Comparison of ENCODE assay signal across 33 cellular contexts in genomic region chr7:111433426-111433825, GRCh38.
A peak's percentile ranks its signal among the peaks of the same experiment; 100 is the strongest.
DNase-seq lines count a peak whose midpoint lies in the region; ATAC-seq, FAIRE-seq and TF ChIP-seq lines count a peak whose summit lies in the region.
"Had no signal": no experiment of that assay in that cellular context is flagged by ENCODE, and none has a peak within 500 bp of the region (broad histone marks: within the 10 kb centered on the region; RNA-seq: fewer than 3 reads in every experiment).

No MANE protein-coding gene starts in this region.

- 56% methylated on average over 2 of the region's 2 CpGs for WGBS in K562 (ENCODE audit: insufficient coverage, low coverage, missing lambda C conversion rate)

- TF ChIP-seq POLR2A in K562 (conservative IDR thresholded peaks at IDR 0.05): no peak

- H2AFZ ChIP-seq in Karpas-422 (ENCODE audit: low read length) (no peak overlapping the region), K562 (ENCODE audit: low read depth, low read length) (no peak overlapping the region)

- H3K9ac ChIP-seq in Karpas-422 (ENCODE audit: low read length) (no peak overlapping the region), K562 (ENCODE audit: insufficient read depth in 1 of 2, low read depth in 2 of 2, low read length in 2 of 2) (no peak overlapping the region)
- H3K9ac ChIP-seq: BLaER1; BLaER1 treated with 17β-estradiol and CSF1 and Interleukin-3, amounts not matched to agents 10 nM and 100 nM had no signal

- H3K79me2 ChIP-seq in Karpas-422 (ENCODE audit: low read length) (no peaks in the 10 kb centered on the region), K562 (ENCODE audit: control insufficient read depth, insufficient read depth, low read length) (peaks cover 15% of the 10 kb centered on the region; the same call in 2 of the 3 replicates)

- H3K27me3 ChIP-seq in Karpas-422 (ENCODE audit: low read length): no peaks in the 10 kb centered on the region
- H3K27me3 ChIP-seq in K562 (ENCODE audit: control insufficient read depth in 2 of 2, insufficient read depth in 2 of 2, low read length in 2 of 2): no peaks in the 10 kb centered on the region
- H3K27me3 ChIP-seq: BE2C; BLaER1; BLaER1 treated with 17β-estradiol and CSF1 and Interleukin-3, amounts not matched to agents 10 nM and 100 nM had no signal

- FAIRE-seq in K562 (lab: Jason Lieb, UNC): no peak
- FAIRE-seq: A204.1, A549, D721Med had no signal

- CTCF ChIA-PET in K562 (lab: Yijun Ruan, JAX; ENCODE audit: low intra/inter-chr PET ratio): no interaction called here

- no peaks in the 10 kb centered on the region for H3K27me3 Mint-ChIP-seq in activated T-cell treated with anti-CD3 and anti-CD28 coated beads, Interleukin-2, amount 50 U/mL, for 4 hours (ENCODE audit: low read depth)
- H3K27me3 Mint-ChIP-seq: B cell; CD4-positive, alpha-beta memory T cell; CD4-positive, alpha-beta T cell; CD4-positive, CD25-positive, alpha-beta regulatory T cell; CD8-positive, alpha-beta memory T cell had no signal

- H3K4me1 Mint-ChIP-seq in activated T-cell treated with anti-CD3 and anti-CD28 coated beads, Interleukin-2, amount 50 U/mL, for 4 hours (ENCODE audit: low read depth): no peaks in the 10 kb centered on the region
- H3K4me1 Mint-ChIP-seq: B cell; CD14-positive monocyte; CD4-positive, CD25-positive, alpha-beta regulatory T cell; CD8-positive, alpha-beta memory T cell had no signal

- POLR2A ChIA-PET in K562 (lab: Yijun Ruan, JAX): no interaction called here

- H3K36me3 ChIP-seq in Karpas-422 (ENCODE audit: insufficient read depth, low read length) (no peaks in the 10 kb centered on the region), K562 (ENCODE audit: control insufficient read depth, insufficient read depth, low read length) (peaks cover 16% of the 10 kb centered on the region; the same call in 2 of the 3 replicates)
- H3K36me3 ChIP-seq: BE2C, BLaER1 had no signal

- no TSS peak for BruUV-seq in K562 (replicated peaks; lab: Mats Ljungman, UMichigan)

- H3K4me1 ChIP-seq in Karpas-422 (ENCODE audit: low read length) (no peaks in the 10 kb centered on the region), K562 (replicated peaks in 1 of 2; ENCODE audit: control insufficient read depth in 2 of 2, insufficient read depth in 2 of 2, low read length in 2 of 2) (peaks cover 0 to 9% of the 10 kb centered on the region in 2 experiments; a peak in 2 of 5 replicates)
- H3K4me1 ChIP-seq: BE2C; BLaER1; BLaER1 treated with 17β-estradiol and CSF1 and Interleukin-3, amounts not matched to agents 10 nM and 100 nM; Caco-2 had no signal

- peaks cover 23% of the 10 kb centered on the region for H3K9me3 Mint-ChIP-seq in activated T-cell treated with anti-CD3 and anti-CD28 coated beads, Interleukin-2, amount 50 U/mL, for 4 hours
- H3K9me3 Mint-ChIP-seq: CD4-positive, alpha-beta T cell had no signal

- peaks cover 27% of the 10 kb centered on the region for H3K36me3 Mint-ChIP-seq in activated T-cell treated with anti-CD3 and anti-CD28 coated beads, Interleukin-2, amount 50 U/mL, for 4 hours (ENCODE audit: insufficient read depth)
- H3K36me3 Mint-ChIP-seq: CD14-positive monocyte had no signal

- ATAC-seq in K562: no peak
- ATAC-seq in activated T-cell treated with anti-CD3 and anti-CD28 coated beads, Interleukin-2, amount 50 U/mL, for 4 hours: no peak
- ATAC-seq: A549; CD8-positive, alpha-beta T cell had no signal

- DNase-seq in Karpas-422 (peak; percentile 32), K562 (ENCODE audit: extremely low read depth in 1 of 4, low spot score in 3 of 4) (no peak)
- no peak for DNase-seq in activated T-cell treated with anti-CD3 and anti-CD28 coated beads, Interleukin-2, amount 50 U/mL, for 4 hours
- DNase-seq in activated CD4-positive, alpha-beta T cell treated with anti-CD3 and anti-CD28 coated beads, Interleukin-2, amount 50 U/mL, for 48 hours: no peak
- DNase-seq: 8988T; ACHN; AML-193; BE2C; C1 segment of cervical spinal cord; Caco-2; Calu3; CD4-positive, alpha-beta memory T cell; CD4-positive, alpha-beta T cell; CD4-positive, CD25-positive, alpha-beta regulatory T cell; CD8-positive, alpha-beta memory T cell; CD8-positive, alpha-beta T cell; COR-L47; DMS 273 treated with DMSO at 0.1 percent for 48 hours; DMS153; DMS53; DMS79; DMS79 treated with DMSO at 0.1 percent for 48 hours; DND-41; EL had no signal

- TF ChIP-seq EP300 in K562 (IDR thresholded peaks at IDR 0.05; ENCODE audit: low read length): no peak

- in situ Hi-C loops in K562 (cut with MboI): no loop called here

- no peak overlapping the region for H3K4me2 ChIP-seq in Karpas-422 (ENCODE audit: low read depth, low read length, poor library complexity, severe bottlenecking)
- no peak overlapping the region for H3K4me2 ChIP-seq in K562 (ENCODE audit: insufficient read depth, low read length)
- H3K4me2 ChIP-seq: A549; BLaER1; BLaER1 treated with 17β-estradiol and CSF1 and Interleukin-3, amounts not matched to agents 10 nM and 100 nM had no signal

- H3K4me3 ChIP-seq in Karpas-422 (ENCODE audit: low read length): no peak overlapping the region
- H3K4me3 ChIP-seq in K562: no peak overlapping the region
- H3K4me3 ChIP-seq: A549; BLaER1; BLaER1 treated with 17β-estradiol and CSF1 and Interleukin-3, amounts not matched to agents 10 nM and 100 nM had no signal

- no peak for TF ChIP-seq RAD21 in K562 (CRISPR knock-in tag; conservative IDR thresholded peaks at IDR 0.05 in 1 of 2, IDR thresholded peaks at IDR 0.05 in 1 of 2)

- peaks cover 11% of the 10 kb centered on the region; the same call in 1 of the 2 replicates for H3K9me3 ChIP-seq in Karpas-422 (ENCODE audit: low read length)
- peaks cover 43% of the 10 kb centered on the region for H3K9me3 ChIP-seq in K562 (replicated peaks; ENCODE audit: control insufficient read depth, insufficient read depth, low read depth, low read length)
- H3K9me3 ChIP-seq: BE2C had no signal

- H3K27ac ChIP-seq in Karpas-422 (ENCODE audit: low read length) (no peak overlapping the region), K562 (ENCODE audit: extremely low read depth, low read depth, low read length) (no peak overlapping the region)
- H3K27ac ChIP-seq: 22Rv1; A549; BLaER1; BLaER1 treated with 17β-estradiol and CSF1 and Interleukin-3, amounts not matched to agents 10 nM and 100 nM; C4-2B had no signal

- H3K9me1 ChIP-seq in K562 (ENCODE audit: control insufficient read depth, insufficient read depth, low read length): no peaks in the 10 kb centered on the region

- intact Hi-C loops in K562 (cut with micrococcal nuclease): no loop called here

- no peaks in the 10 kb centered on the region for H4K20me1 ChIP-seq in Karpas-422 (ENCODE audit: insufficient read depth, low read depth, low read length)
- no peaks in the 10 kb centered on the region for H4K20me1 ChIP-seq in K562 (replicated peaks; ENCODE audit: control insufficient read depth, insufficient read depth, low read length)
- H4K20me1 ChIP-seq: BLaER1; BLaER1 treated with 17β-estradiol and CSF1 and Interleukin-3, amounts not matched to agents 10 nM and 100 nM had no signal

- H3K9me2 ChIP-seq in Karpas-422 (replicated peaks; ENCODE audit: insufficient read depth, low read length): no peaks in the 10 kb centered on the region

- no peak for TF ChIP-seq CTCF in K562 (IDR thresholded peaks at IDR 0.05 in 2 of 3, conservative IDR thresholded peaks at IDR 0.05 in 1 of 3; ENCODE audit: insufficient read depth in 2 of 3, low read depth in 1 of 3, low read length in 3 of 3)

- no peak overlapping the region for H3K4me3 Mint-ChIP-seq in activated T-cell treated with anti-CD3 and anti-CD28 coated beads, Interleukin-2, amount 50 U/mL, for 4 hours
- H3K4me3 Mint-ChIP-seq: B cell; CD14-positive monocyte; CD4-positive, alpha-beta T cell; CD8-positive, alpha-beta memory T cell; CD8-positive, alpha-beta T cell had no signal

TF ChIP-seq in K562, 482 proteins besides CTCF, POLR2A, EP300 and RAD21 (continues in another document):
- TF ChIP-seq SOX6 (IDR thresholded peaks at IDR 0.05) (no peak), CBX3 (IDR thresholded peaks at IDR 0.05; ENCODE audit: borderline replicate concordance in 1 of 2, low read length in 2 of 2) (peak in 1 of 2 experiments; percentile 77; a peak in 1 of 3 replicates), MIER1 (IDR thresholded peaks at IDR 0.05; ENCODE audit: low read depth) (no peak), E2F4 (CRISPR knock-in tag; IDR thresholded peaks at IDR 0.05; ENCODE audit: low read depth) (no peak), CHAMP1 (IDR thresholded peaks at IDR 0.05) (peak; percentile 97)
